36 cellular contexts compared by ENCODE assay signal in genomic region chr16:16037521-16037920, GRCh38.
"Had no signal": no experiment of that assay in that cellular context is flagged by ENCODE, and none has a peak within 500 bp of the region (broad histone marks: within the 10 kb centered on the region; RNA-seq: fewer than 3 reads in every experiment).

No MANE protein-coding gene starts in this region.

- H3K4me1 ChIP-seq: breast epithelium, foreskin keratinocyte had no signal

- H3K27ac ChIP-seq: ascending aorta, breast epithelium, cardiac muscle cell, coronary artery, dorsolateral prefrontal cortex, esophagus muscularis mucosa, foreskin keratinocyte, heart right ventricle, WERI-Rb-1 had no signal

- H3K4me1 Mint-ChIP-seq: endodermal cell had no signal

- H3K9me3 Mint-ChIP-seq: activated B cell treated with CpG ODN at 0.5 μM for 24 hours; activated CD4-positive, alpha-beta memory T cell treated with anti-CD3 and anti-CD28 coated beads for 36 hours; activated CD4-positive, alpha-beta T cell treated with anti-CD3 and anti-CD28 coated beads, Interleukin-2, amount 10 ng/mL, durations not matched to agents 24 days and 14 days; activated naive CD4-positive, alpha-beta T cell treated with anti-CD3 and anti-CD28 coated beads, Interleukin-2, amount 10 ng/mL, durations not matched to agents 7 days and 5 days; activated naive CD4-positive, alpha-beta T cell treated with anti-CD3 and anti-CD28 coated beads, Interleukin-2, amount 50 U/mL, for 72 hours; activated naive CD8-positive, alpha-beta T cell treated with anti-CD3 and anti-CD28 coated beads, Interleukin-2, amount 10 ng/mL, durations not matched to agents 7 days and 5 days; activated T-helper 1 cell treated with anti-CD3 and anti-CD28 coated beads, Interleukin-12 subunit alpha, Interleukin-12 subunit beta, Interleukin-2, Interleukin-4 antibody, amounts not matched to agents 30 ng/mL and 10 ng/mL and 1 ng/mL, durations not matched to agents 14 hours and 24 hours and 36 hours; brain; dendritic cell treated with granulocyte-macrophage colony-stimulating factor and Interleukin-4, amounts not matched to agents 40 ng/mL and 50 ng/mL, for 4 days; endodermal cell; T-helper 2 cell treated with Interferon-gamma antibody and Interleukin-4, amounts not matched to agents 5 μg/mL and 100 μg/mL, for 36 hours had no signal

- H3K36me3 ChIP-seq: breast epithelium had no signal

- DNase-seq: activated B cell treated with CpG ODN at 0.5 μM for 24 hours; activated CD4-positive, alpha-beta memory T cell treated with anti-CD3 and anti-CD28 coated beads for 36 hours; activated CD4-positive, alpha-beta T cell treated with anti-CD3 and anti-CD28 coated beads for 36 hours; activated CD4-positive, alpha-beta T cell treated with anti-CD3 and anti-CD28 coated beads, Interleukin-2, amount 10 ng/mL, durations not matched to agents 24 days and 14 days; activated CD4-positive, CD25-positive, alpha-beta regulatory T cell treated with anti-CD3 and anti-CD28 coated beads, Interleukin-2, amount 50 U/mL, for 72 hours; activated CD8-positive, alpha-beta memory T cell treated with anti-CD3 and anti-CD28 coated beads, Interleukin-2, amount 10 ng/mL, durations not matched to agents 7 days and 5 days; activated CD8-positive, alpha-beta memory T cell treated with anti-CD3 and anti-CD28 coated beads, Interleukin-2, amount 50 U/mL, for 4 hours; activated CD8-positive, alpha-beta T cell treated with anti-CD3 and anti-CD28 coated beads, Interleukin-2, amount 10 ng/mL, durations not matched to agents 7 days and 5 days; activated gamma-delta T cell; activated naive CD4-positive, alpha-beta T cell; activated naive CD4-positive, alpha-beta T cell treated with anti-CD3 and anti-CD28 coated beads, Interleukin-2, amount 10 ng/mL, durations not matched to agents 7 days and 5 days; activated naive CD8-positive, alpha-beta T cell treated with anti-CD3 and anti-CD28 coated beads, Interleukin-2, amount 10 ng/mL, durations not matched to agents 7 days and 5 days; activated T-cell treated with anti-CD3 and anti-CD28 coated beads, Interleukin-2, amount 50 U/mL, for 1 hour; activated T-cell treated with anti-CD3 and anti-CD28 coated beads, Interleukin-2, amount 50 U/mL, for 48 hours; central memory CD4-positive, alpha-beta T cell; dorsolateral prefrontal cortex; effector memory CD4-positive, alpha-beta T cell; endodermal cell; erythroblast; foreskin keratinocyte; heart right ventricle; T-helper 1 cell; T-helper 17 cell; T1000; WERI-Rb-1 had no signal

- ATAC-seq: activated CD4-positive, alpha-beta T cell treated with anti-CD3 and anti-CD28 coated beads for 36 hours; activated CD8-positive, alpha-beta memory T cell treated with anti-CD3 and anti-CD28 coated beads, Interleukin-2, amount 10 ng/mL, durations not matched to agents 7 days and 5 days; activated CD8-positive, alpha-beta T cell treated with anti-CD3 and anti-CD28 coated beads, Interleukin-2, amount 10 ng/mL, durations not matched to agents 7 days and 5 days; activated naive CD4-positive, alpha-beta T cell treated with anti-CD3 and anti-CD28 coated beads, Interleukin-2, amount 50 U/mL, for 72 hours; foreskin keratinocyte; gastroesophageal sphincter; heart right ventricle; T-helper 17 cell had no signal

- H3K27ac Mint-ChIP-seq: activated CD4-positive, alpha-beta memory T cell treated with anti-CD3 and anti-CD28 coated beads for 36 hours; activated CD4-positive, alpha-beta T cell treated with anti-CD3 and anti-CD28 coated beads for 36 hours; activated CD8-positive, alpha-beta memory T cell treated with anti-CD3 and anti-CD28 coated beads, Interleukin-2, amount 10 ng/mL, durations not matched to agents 7 days and 5 days; activated naive CD4-positive, alpha-beta T cell treated with anti-CD3 and anti-CD28 coated beads, Interleukin-2, amount 10 ng/mL, durations not matched to agents 7 days and 5 days; activated naive CD8-positive, alpha-beta T cell treated with anti-CD3 and anti-CD28 coated beads, Interleukin-2, amount 10 ng/mL, durations not matched to agents 7 days and 5 days; dendritic cell treated with granulocyte-macrophage colony-stimulating factor and Interleukin-4, amounts not matched to agents 40 ng/mL and 50 ng/mL, for 4 days; endodermal cell; T-helper 17 cell had no signal

- H3K4me3 Mint-ChIP-seq: activated B cell treated with CpG ODN at 0.5 μM for 24 hours; activated CD4-positive, alpha-beta memory T cell treated with anti-CD3 and anti-CD28 coated beads for 36 hours; activated CD4-positive, alpha-beta T cell treated with anti-CD3 and anti-CD28 coated beads for 36 hours; activated CD4-positive, alpha-beta T cell treated with anti-CD3 and anti-CD28 coated beads, Interleukin-2, amount 10 ng/mL, durations not matched to agents 24 days and 14 days; activated CD8-positive, alpha-beta memory T cell treated with anti-CD3 and anti-CD28 coated beads, Interleukin-2, amount 10 ng/mL, durations not matched to agents 7 days and 5 days; activated CD8-positive, alpha-beta T cell treated with anti-CD3 and anti-CD28 coated beads, Interleukin-2, amount 10 ng/mL, durations not matched to agents 7 days and 5 days; activated naive CD4-positive, alpha-beta T cell treated with anti-CD3 and anti-CD28 coated beads, Interleukin-2, amount 10 ng/mL, durations not matched to agents 7 days and 5 days; activated naive CD8-positive, alpha-beta T cell treated with anti-CD3 and anti-CD28 coated beads, Interleukin-2, amount 10 ng/mL, durations not matched to agents 7 days and 5 days; activated T-helper 1 cell treated with anti-CD3 and anti-CD28 coated beads, Interleukin-12 subunit alpha, Interleukin-12 subunit beta, Interleukin-2, Interleukin-4 antibody, amounts not matched to agents 30 ng/mL and 10 ng/mL and 1 ng/mL, durations not matched to agents 14 hours and 24 hours and 36 hours; brain; dendritic cell treated with granulocyte-macrophage colony-stimulating factor and Interleukin-4, amounts not matched to agents 40 ng/mL and 50 ng/mL, for 4 days; endodermal cell; T-helper 17 cell; T-helper 2 cell treated with Interferon-gamma antibody and Interleukin-4, amounts not matched to agents 5 μg/mL and 100 μg/mL, for 36 hours had no signal

- H3K27me3 Mint-ChIP-seq: activated B cell treated with CpG ODN at 0.5 μM for 24 hours; activated CD4-positive, alpha-beta memory T cell treated with anti-CD3 and anti-CD28 coated beads for 36 hours; activated CD4-positive, alpha-beta T cell treated with anti-CD3 and anti-CD28 coated beads for 36 hours; activated CD4-positive, alpha-beta T cell treated with anti-CD3 and anti-CD28 coated beads, Interleukin-2, amount 10 ng/mL, durations not matched to agents 24 days and 14 days; activated CD8-positive, alpha-beta memory T cell treated with anti-CD3 and anti-CD28 coated beads, Interleukin-2, amount 10 ng/mL, durations not matched to agents 7 days and 5 days; activated naive CD4-positive, alpha-beta T cell treated with anti-CD3 and anti-CD28 coated beads, Interleukin-2, amount 10 ng/mL, durations not matched to agents 7 days and 5 days; activated naive CD8-positive, alpha-beta T cell treated with anti-CD3 and anti-CD28 coated beads, Interleukin-2, amount 10 ng/mL, durations not matched to agents 7 days and 5 days; brain; dendritic cell treated with granulocyte-macrophage colony-stimulating factor and Interleukin-4, amounts not matched to agents 40 ng/mL and 50 ng/mL, for 4 days; T-helper 17 cell had no signal

- H3K4me3 ChIP-seq: ascending aorta, breast epithelium, cardiac muscle cell, coronary artery, dorsolateral prefrontal cortex, esophagus muscularis mucosa, gastroesophageal sphincter, heart right ventricle had no signal

- H3K9me3 ChIP-seq: ascending aorta, breast epithelium, esophagus muscularis mucosa, gastroesophageal sphincter, heart right ventricle had no signal

- H3K27me3 ChIP-seq: ascending aorta, breast epithelium, cardiac muscle cell, dorsolateral prefrontal cortex, esophagus muscularis mucosa, foreskin keratinocyte, gastroesophageal sphincter, heart right ventricle had no signal
